12 cellular contexts compared by ENCODE assay signal in the genomic region with DNA sequence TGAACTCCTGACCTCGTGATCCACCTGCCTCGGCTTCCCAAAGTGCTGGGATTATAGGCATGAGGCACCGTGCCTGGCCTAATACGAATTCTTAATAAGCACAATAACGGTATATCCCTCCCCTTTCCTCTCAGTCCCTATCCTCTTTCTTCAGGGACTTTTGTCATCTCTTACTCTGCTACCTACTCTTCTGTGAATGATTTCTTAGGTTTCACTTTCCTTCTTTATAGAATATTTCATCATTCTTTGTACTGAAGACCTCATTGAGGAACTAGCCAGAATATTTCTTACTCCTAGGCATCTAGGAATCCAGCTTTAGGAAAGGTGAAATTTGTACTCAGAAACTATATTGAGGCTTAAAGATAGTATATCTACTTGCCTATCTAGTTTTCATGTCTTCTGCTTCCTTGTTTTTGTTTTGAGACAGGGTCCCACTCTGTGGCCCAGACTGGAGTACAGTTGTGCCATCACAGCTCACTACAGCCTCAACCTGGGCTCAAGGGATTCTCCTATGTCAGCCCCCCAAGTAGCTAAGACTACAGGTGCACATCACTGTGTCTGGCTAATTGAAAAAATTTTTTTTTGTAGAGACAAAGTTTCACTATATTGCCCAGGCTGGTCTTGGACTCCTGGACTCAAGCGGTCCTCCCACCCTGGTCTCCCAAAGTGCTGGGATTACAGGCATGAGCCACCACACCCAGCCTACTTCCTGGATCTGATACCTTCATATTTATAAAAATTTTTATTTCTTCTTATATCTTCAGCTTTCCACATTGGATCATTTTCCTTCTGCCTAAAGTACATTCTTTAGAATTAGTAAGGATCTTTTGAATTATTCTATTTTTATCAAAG.
DNase-seq lines count a peak whose midpoint lies in the region; ATAC-seq and TF ChIP-seq lines count a peak whose summit lies in the region.
"Had no signal": no experiment of that assay in that cellular context is flagged by ENCODE, and none has a peak within 500 bp of the region (broad histone marks: within the 10 kb centered on the region; RNA-seq: fewer than 3 reads in every experiment).

No MANE protein-coding gene starts in this region.

- no peak for DNase-seq in CD4-positive, alpha-beta memory T cell
- no peak for DNase-seq in activated naive CD4-positive, alpha-beta T cell treated with anti-CD3 and anti-CD28 coated beads, Interleukin-2, amount 50 U/mL, for 72 hours (ENCODE audit: low spot score in 2 of 2)
- DNase-seq in GF-D8 (lab: John Stamatoyannopoulos, UW) = no peak
- no peak for DNase-seq in MCF 10A (ENCODE audit: unreplicated experiment)
- DNase-seq in NCI-H1694 treated with DMSO at 0.1 percent for 48 hours (lab: John Stamatoyannopoulos, UW) = no peak
- no peak for DNase-seq in AG20443 (ENCODE audit: low spot score)
- DNase-seq: foreskin melanocyte, NCI-H774 had no signal

- ATAC-seq in GM19043 (IDR thresholded peaks at IDR 0.05; ENCODE audit: low read depth, unreplicated experiment) (peak; percentile 83), HG03097 (IDR thresholded peaks at IDR 0.05; ENCODE audit: low FRiP score, unreplicated experiment) (peak; percentile 70)
- peak; percentile 49 for ATAC-seq in activated naive CD4-positive, alpha-beta T cell treated with anti-CD3 and anti-CD28 coated beads, Interleukin-2, amount 50 U/mL, for 72 hours
- ATAC-seq: WTC11 had no signal

- no peaks in the 10 kb centered on the region for H3K9me3 ChIP-seq in CD4-positive, alpha-beta memory T cell (ENCODE audit: control insufficient read depth in 1 of 2, low read length in 2 of 2)
- H3K9me3 ChIP-seq: tibial nerve had no signal

- H3K4me1 ChIP-seq in CD4-positive, alpha-beta memory T cell (ENCODE audit: insufficient read depth, low read length) = peaks cover 21% of the 10 kb centered on the region
- H3K4me1 ChIP-seq: tibial nerve had no signal

- peaks cover 12% of the 10 kb centered on the region for H3K36me3 ChIP-seq in CD4-positive, alpha-beta memory T cell (ENCODE audit: insufficient read depth, low read length)

- H3K27me3 Mint-ChIP-seq in CD4-positive, alpha-beta memory T cell = no peaks in the 10 kb centered on the region
- H3K27me3 Mint-ChIP-seq in MCF 10A (ENCODE audit: insufficient read depth, unreplicated experiment) = no peaks in the 10 kb centered on the region

- peak overlapping the region in 5 of 7 donors; percentile 15 to 89 (median 45) for H3K27ac Mint-ChIP-seq in CD4-positive, alpha-beta memory T cell
- H3K27ac Mint-ChIP-seq in activated naive CD4-positive, alpha-beta T cell treated with anti-CD3 and anti-CD28 coated beads, Interleukin-2, amount 50 U/mL, for 72 hours = peak overlapping the region; percentile 70 to 88
- H3K27ac Mint-ChIP-seq in MCF 10A (ENCODE audit: low read depth, unreplicated experiment) = no peak overlapping the region
- H3K27ac Mint-ChIP-seq: WTC11 had no signal

- H3K4me3 ChIP-seq in CD4-positive, alpha-beta memory T cell (ENCODE audit: low read length in 2 of 2) = no peak overlapping the region
- H3K4me3 ChIP-seq: tibial nerve had no signal

- no peak overlapping the region for H3K4me3 Mint-ChIP-seq in CD4-positive, alpha-beta memory T cell
- no peak overlapping the region for H3K4me3 Mint-ChIP-seq in MCF 10A (ENCODE audit: unreplicated experiment)
- H3K4me3 Mint-ChIP-seq: WTC11 had no signal

- peaks cover 37 to 47% of the 10 kb centered on the region in 2 donors for H3K36me3 Mint-ChIP-seq in CD4-positive, alpha-beta memory T cell
- H3K36me3 Mint-ChIP-seq in activated naive CD4-positive, alpha-beta T cell treated with anti-CD3 and anti-CD28 coated beads, Interleukin-2, amount 50 U/mL, for 72 hours = peaks cover 0 to 40% of the 10 kb centered on the region in 2 donors
- peaks cover 60% of the 10 kb centered on the region for H3K36me3 Mint-ChIP-seq in MCF 10A (ENCODE audit: insufficient read depth, unreplicated experiment)

- no TSS peak for BruUV-seq in MCF 10A (replicated peaks; lab: Mats Ljungman, UMichigan)

- H3K27ac ChIP-seq in CD4-positive, alpha-beta memory T cell (ENCODE audit: low read depth, low read length) = no peak overlapping the region
- H3K27ac ChIP-seq: tibial nerve had no signal

- CTCF ChIA-PET in CD4-positive, alpha-beta memory T cell (lab: Charles Lee; ENCODE audit: partially characterized antibody) = interaction anchor here (0.8 kb wide), 1 partner anchor 342 kb away, joined by 3 read pairs; no protein-coding TSS in a partner anchor
- CTCF ChIA-PET in MCF 10A (lab: Yijun Ruan, JAX) = interaction anchor here (0.7 kb wide), 1 partner anchor 328 kb away, joined by 4 read pairs; no protein-coding TSS in a partner anchor

- no peak for TF ChIP-seq CTCF in MCF 10A (IDR thresholded peaks at IDR 0.05; ENCODE audit: unreplicated experiment)

- intact Hi-C loops in CD4-positive, alpha-beta memory T cell (cut with micrococcal nuclease) = no loop called here
- intact Hi-C loops in MCF 10A (cut with micrococcal nuclease) = no loop called here

- H3K4me1 Mint-ChIP-seq in CD4-positive, alpha-beta memory T cell = peaks cover 22 to 47% (median 31%) of the 10 kb centered on the region in 4 donors
- no peaks in the 10 kb centered on the region for H3K4me1 Mint-ChIP-seq in MCF 10A (ENCODE audit: insufficient read depth, unreplicated experiment)

- no peaks in the 10 kb centered on the region for H3K27me3 ChIP-seq in CD4-positive, alpha-beta memory T cell (ENCODE audit: insufficient read depth, low read length)
- H3K27me3 ChIP-seq: tibial nerve had no signal

- no peaks in the 10 kb centered on the region for H3K9me3 Mint-ChIP-seq in CD4-positive, alpha-beta memory T cell
- H3K9me3 Mint-ChIP-seq in activated naive CD4-positive, alpha-beta T cell treated with anti-CD3 and anti-CD28 coated beads, Interleukin-2, amount 50 U/mL, for 72 hours = no peaks in the 10 kb centered on the region
- no peaks in the 10 kb centered on the region for H3K9me3 Mint-ChIP-seq in MCF 10A (ENCODE audit: unreplicated experiment)
- H3K9me3 Mint-ChIP-seq: WTC11 had no signal

- POLR2A ChIA-PET in CD4-positive, alpha-beta memory T cell (lab: Charles Lee; ENCODE audit: partially characterized antibody) = no interaction called here
- POLR2A ChIA-PET in MCF 10A (lab: Yijun Ruan, JAX) = interaction anchor here (0.6 kb wide), 1 partner anchor 284 kb away, joined by 5 read pairs; no protein-coding TSS in a partner anchor
